Comparison of ENCODE assay signal across 12 cellular contexts in genomic region chr11:112023104-112023503, GRCh38. TPM values are rescaled to one million over a fixed set of nuclear protein-coding genes. Genes with fewer than 3 reads are reported as not detected.
DNase-seq lines count a peak whose midpoint lies in the region; ATAC-seq and TF ChIP-seq lines count a peak whose summit lies in the region.
"Had no signal": no experiment of that assay in that cellular context is flagged by ENCODE, and none has a peak within 500 bp of the region (broad histone marks: within the 10 kb centered on the region; RNA-seq: fewer than 3 reads in every experiment).

No MANE protein-coding gene starts in this region.

- intact Hi-C loops in natural killer cell (cut with micrococcal nuclease): no loop called here

- H3K27me3 Mint-ChIP-seq in natural killer cell (ENCODE audit: low read depth in 2 of 2) (no peaks in the 10 kb centered on the region), chondrocyte (ENCODE audit: low read depth) (no peaks in the 10 kb centered on the region), glutamatergic neuron (ENCODE audit: unreplicated experiment) (peaks cover 9% of the 10 kb centered on the region)
- no peaks in the 10 kb centered on the region for H3K27me3 Mint-ChIP-seq in natural killer cell treated with Interleukin-12 subunit alpha and Interleukin-12 subunit beta and Interleukin-15 and Interleukin-18, amount 100 ng/mL, for 72 hours

- H3K4me1 Mint-ChIP-seq in natural killer cell (peaks cover 20 to 21% of the 10 kb centered on the region in 2 donors), chondrocyte (ENCODE audit: low read depth) (peaks cover 23% of the 10 kb centered on the region), glutamatergic neuron (ENCODE audit: low read depth, unreplicated experiment) (peaks cover 7% of the 10 kb centered on the region)
- H3K4me1 Mint-ChIP-seq in natural killer cell treated with Interleukin-12 subunit alpha and Interleukin-12 subunit beta and Interleukin-15 and Interleukin-18, amount 100 ng/mL, for 72 hours (ENCODE audit: low read depth in 2 of 2): peaks cover 17 to 18% of the 10 kb centered on the region in 2 donors

- H3K4me3 Mint-ChIP-seq in natural killer cell: peak overlapping the region; percentile 60
- H3K4me3 Mint-ChIP-seq in natural killer cell treated with Interleukin-12 subunit alpha and Interleukin-12 subunit beta and Interleukin-15 and Interleukin-18, amount 100 ng/mL, for 72 hours: no peak overlapping the region
- no peak overlapping the region for H3K4me3 Mint-ChIP-seq in chondrocyte (ENCODE audit: unreplicated experiment)
- H3K4me3 Mint-ChIP-seq in glutamatergic neuron (ENCODE audit: unreplicated experiment): no peak overlapping the region

- H3K36me3 Mint-ChIP-seq in natural killer cell (no peaks in the 10 kb centered on the region), chondrocyte (ENCODE audit: low read depth) (peaks cover 8% of the 10 kb centered on the region), glutamatergic neuron (ENCODE audit: unreplicated experiment) (no peaks in the 10 kb centered on the region)
- H3K36me3 Mint-ChIP-seq in natural killer cell treated with Interleukin-12 subunit alpha and Interleukin-12 subunit beta and Interleukin-15 and Interleukin-18, amount 100 ng/mL, for 72 hours: no peaks in the 10 kb centered on the region

- TF ChIP-seq CTCF in natural killer cell (IDR thresholded peaks at IDR 0.05) (no peak), chondrocyte (IDR thresholded peaks at IDR 0.05) (peak; percentile 36), glutamatergic neuron (IDR thresholded peaks at IDR 0.05; ENCODE audit: partially characterized antibody, unreplicated experiment) (no peak)

- no peak overlapping the region for H3K27ac Mint-ChIP-seq in natural killer cell
- peak overlapping the region in 1 of 2 donors; percentile 64 for H3K27ac Mint-ChIP-seq in natural killer cell treated with Interleukin-12 subunit alpha and Interleukin-12 subunit beta and Interleukin-15 and Interleukin-18, amount 100 ng/mL, for 72 hours
- H3K27ac Mint-ChIP-seq in chondrocyte (ENCODE audit: unreplicated experiment): peak overlapping the region; percentile 8
- no peak overlapping the region for H3K27ac Mint-ChIP-seq in glutamatergic neuron (ENCODE audit: unreplicated experiment)

- no peak for DNase-seq in natural killer cell
- no peak for DNase-seq in natural killer cell treated with Interleukin-12 subunit alpha and Interleukin-12 subunit beta and Interleukin-15 and Interleukin-18, amount 100 ng/mL, for 72 hours (ENCODE audit: low spot score)
- peak; percentile 10 for DNase-seq in NCI-H69 (lab: John Stamatoyannopoulos, UW)
- no peak for DNase-seq in chondrocyte (ENCODE audit: low spot score)
- DNase-seq in medulla oblongata (ENCODE audit: extremely low spot score): no peak
- DNase-seq in glutamatergic neuron: no peak
- DNase-seq: CD8-positive, alpha-beta memory T cell; MM.1S; stimulated activated CD4-positive, alpha-beta T cell treated with anti-CD3 and anti-CD28 coated beads, Interleukin-1b, Interleukin-23, amount 100 ng/mL, for 48 hours had no signal

- H3K9me3 Mint-ChIP-seq in natural killer cell: no peaks in the 10 kb centered on the region
- no peaks in the 10 kb centered on the region for H3K9me3 Mint-ChIP-seq in natural killer cell treated with Interleukin-12 subunit alpha and Interleukin-12 subunit beta and Interleukin-15 and Interleukin-18, amount 100 ng/mL, for 72 hours
- H3K9me3 Mint-ChIP-seq in chondrocyte (ENCODE audit: low read depth): no peaks in the 10 kb centered on the region
- peaks cover 4% of the 10 kb centered on the region for H3K9me3 Mint-ChIP-seq in glutamatergic neuron (ENCODE audit: unreplicated experiment)
- H3K9me3 Mint-ChIP-seq: stimulated activated effector memory CD8-positive, alpha-beta T cell treated with anti-CD3 and anti-CD28 coated beads, Interleukin-12 subunit alpha, Interleukin-12 subunit beta, amount 100 ng/mL, for 72 hours had no signal

- ATAC-seq in natural killer cell (no peak), GM19463 (IDR thresholded peaks at IDR 0.05; ENCODE audit: unreplicated experiment) (no peak), GM18519 (IDR thresholded peaks at IDR 0.05; ENCODE audit: low FRiP score, unreplicated experiment) (no peak)
- no peak for ATAC-seq in natural killer cell treated with Interleukin-12 subunit alpha and Interleukin-12 subunit beta and Interleukin-15 and Interleukin-18, amount 100 ng/mL, for 72 hours
- ATAC-seq: stimulated activated effector memory CD8-positive, alpha-beta T cell treated with anti-CD3 and anti-CD28 coated beads, Interleukin-12 subunit alpha, Interleukin-12 subunit beta, amount 100 ng/mL, for 72 hours had no signal

RNA-seq across cellular contexts. Expression of gene DLAT, which starts 2.1 kb away (rescaled TPM):
- 10 to 100 TPM; 12.6 to 16.2 (median 15.5) TPM for total RNA-seq in natural killer cell
- 10 to 100 TPM; 37.3 to 40.9 TPM for total RNA-seq in natural killer cell treated with Interleukin-12 subunit alpha and Interleukin-12 subunit beta and Interleukin-15 and Interleukin-18, amount 100 ng/mL, for 72 hours
- 24.9 to 31.6 TPM (median 27.7 TPM) in 3 replicates for total RNA-seq in chondrocyte
- total RNA-seq in glutamatergic neuron (ENCODE audit: unreplicated experiment): 55.0 TPM

RNA-seq across cellular contexts. Expression of gene PIH1D2, which starts 50.7 kb away (rescaled TPM):
- total RNA-seq in natural killer cell: not detected
- total RNA-seq in natural killer cell treated with Interleukin-12 subunit alpha and Interleukin-12 subunit beta and Interleukin-15 and Interleukin-18, amount 100 ng/mL, for 72 hours: under 1 TPM in 1 of 2 donors, not detected in 1; 0.48 TPM
- 0.62 to 1.4 TPM (median 1.3 TPM) in 3 replicates for total RNA-seq in chondrocyte
- 1.4 TPM for total RNA-seq in glutamatergic neuron (ENCODE audit: unreplicated experiment)

RNA-seq across cellular contexts. Expression of gene NKAPD1, which starts 51.0 kb away (rescaled TPM):
- total RNA-seq in natural killer cell (10 to 100 TPM; 12.6 to 14.9 (median 13.3) TPM), chondrocyte (15.5 to 18.5 TPM (median 18.2 TPM) in 3 replicates), glutamatergic neuron (ENCODE audit: unreplicated experiment) (22.3 TPM)
- total RNA-seq in natural killer cell treated with Interleukin-12 subunit alpha and Interleukin-12 subunit beta and Interleukin-15 and Interleukin-18, amount 100 ng/mL, for 72 hours: 10 to 100 TPM; 15.8 to 21.1 TPM
